ENCODE assay signal across 8 cellular contexts in genomic region chr15:74540761-74541493, GRCh38. TPM values are rescaled to one million over a fixed set of nuclear protein-coding genes. Genes with fewer than 3 reads are reported as not detected.
DNase-seq lines count a peak whose midpoint lies in the region; ATAC-seq and TF ChIP-seq lines count a peak whose summit lies in the region.

TSS of gene ARID3B (plus strand) at chr15:74541220. CDS start at chr15:74543937, 2,717 bp downstream.

- DNase-seq in GM10266 (ENCODE audit: extremely low spot score) = peak; percentile 95
- DNase-seq in NCI-H1105 treated with DMSO at 0.1 percent for 48 hours (lab: John Stamatoyannopoulos, UW) = peak; percentile 83
- peak; percentile 97 for DNase-seq in SKM-1 (lab: John Stamatoyannopoulos, UW; ENCODE audit: unreplicated experiment)
- DNase-seq in glutamatergic neuron = peak; percentile 98
- DNase-seq in omental fat pad (ENCODE audit: low spot score) = peak; percentile 82
- peak; percentile 99 for DNase-seq in testis

- TF ChIP-seq CTCF in GM10266 (IDR thresholded peaks at IDR 0.05; ENCODE audit: control insufficient read depth, insufficient read depth, low read depth, missing control alignments) (no peak), glutamatergic neuron (IDR thresholded peaks at IDR 0.05; ENCODE audit: partially characterized antibody, unreplicated experiment) (no peak), omental fat pad (IDR thresholded peaks at IDR 0.05) (no peak), testis (IDR thresholded peaks at IDR 0.05) (no peak)

- no peak for TF ChIP-seq POLR2A in testis (IDR thresholded peaks at IDR 0.05)

- H3K27me3 Mint-ChIP-seq in activated naive CD4-positive, alpha-beta T cell treated with anti-CD3 and anti-CD28 coated beads, Interleukin-2, amount 50 U/mL, for 24 hours = no peaks in the 10 kb centered on the region
- H3K27me3 Mint-ChIP-seq in glutamatergic neuron (ENCODE audit: unreplicated experiment) = peaks cover 8% of the 10 kb centered on the region

- ATAC-seq in HG02642 (IDR thresholded peaks at IDR 0.05; ENCODE audit: poor library complexity, unreplicated experiment) (peak; percentile 85), omental fat pad (ENCODE audit: low FRiP score) (peak; percentile 99)

- H3K27me3 ChIP-seq in testis = no peaks in the 10 kb centered on the region

- H3K9me3 ChIP-seq in testis = no peaks in the 10 kb centered on the region

- WGBS in testis, 2 donors = 1% methylated on average over 30 to 46 of the region's 73 CpGs

- peaks cover 60% of the 10 kb centered on the region for H3K4me1 Mint-ChIP-seq in activated naive CD4-positive, alpha-beta T cell treated with anti-CD3 and anti-CD28 coated beads, Interleukin-2, amount 50 U/mL, for 24 hours
- peaks cover 26% of the 10 kb centered on the region for H3K4me1 Mint-ChIP-seq in glutamatergic neuron (ENCODE audit: low read depth, unreplicated experiment)

- peaks cover 25% of the 10 kb centered on the region for H3K4me1 ChIP-seq in testis

- H3K4me3 ChIP-seq in testis = peak within 1 kb of the TSS; percentile 83 to 93

- H3K27ac ChIP-seq in testis = peak within 1 kb of the TSS; percentile 36 to 80

- intact Hi-C loops in testis (cut with DNase I; ENCODE audit: low total_unique reads) = loop anchor here (5.0 kb wide), 1 partner anchor 71 kb away; no protein-coding TSS in a partner anchor

- H3K36me3 ChIP-seq in testis (ENCODE audit: low read depth, missing control alignments) = no peaks in the 10 kb centered on the region

- H3K9me3 Mint-ChIP-seq in activated naive CD4-positive, alpha-beta T cell treated with anti-CD3 and anti-CD28 coated beads, Interleukin-2, amount 50 U/mL, for 24 hours = no peaks in the 10 kb centered on the region
- peaks cover 21% of the 10 kb centered on the region for H3K9me3 Mint-ChIP-seq in glutamatergic neuron (ENCODE audit: unreplicated experiment)

- peak within 1 kb of the TSS; percentile 100 for H3K4me3 Mint-ChIP-seq in activated naive CD4-positive, alpha-beta T cell treated with anti-CD3 and anti-CD28 coated beads, Interleukin-2, amount 50 U/mL, for 24 hours
- H3K4me3 Mint-ChIP-seq in glutamatergic neuron (ENCODE audit: unreplicated experiment) = peak within 1 kb of the TSS; percentile 97

- peak within 1 kb of the TSS; percentile 98 for H3K27ac Mint-ChIP-seq in activated naive CD4-positive, alpha-beta T cell treated with anti-CD3 and anti-CD28 coated beads, Interleukin-2, amount 50 U/mL, for 24 hours
- peak within 1 kb of the TSS; percentile 93 for H3K27ac Mint-ChIP-seq in glutamatergic neuron (ENCODE audit: unreplicated experiment)

- peaks cover 6% of the 10 kb centered on the region for H3K36me3 Mint-ChIP-seq in activated naive CD4-positive, alpha-beta T cell treated with anti-CD3 and anti-CD28 coated beads, Interleukin-2, amount 50 U/mL, for 24 hours
- H3K36me3 Mint-ChIP-seq in glutamatergic neuron (ENCODE audit: unreplicated experiment) = no peaks in the 10 kb centered on the region

RNA-seq across cellular contexts. Expression of gene ARID3B, which starts in this region (rescaled TPM):
- total RNA-seq in glutamatergic neuron (ENCODE audit: unreplicated experiment) (154 TPM), omental fat pad (10 to 100 TPM in 1 of 4 donors, 1 to 10 TPM in 3; 2.2 to 16.9 (median 4.3) TPM), testis (10 to 100 TPM; 53.7 to 58.1 TPM)
- polyA plus RNA-seq in testis (ENCODE audit: insufficient read depth, low read depth, low replicate concordance) = 50.3 TPM

Comparison
In these comparisons a context has a peak if more than half of its experiments do, and no peak if none do; other contexts are left out.
1. Peak in every context shown above with its lines: DNase-seq, ATAC-seq, H3K4me3 ChIP-seq and H3K27ac ChIP-seq.